In genomic region chr21:29144736-29145353, GRCh38 we compare ENCODE assay signal across 9 cellular contexts. TPM values are rescaled to one million over a fixed set of nuclear protein-coding genes. Genes with fewer than 3 reads are reported as not detected.
DNase-seq lines count a peak whose midpoint lies in the region; ATAC-seq, FAIRE-seq and TF ChIP-seq lines count a peak whose summit lies in the region.
"Had no signal": no experiment of that assay in that cellular context is flagged by ENCODE, and none has a peak within 500 bp of the region (broad histone marks: within the 10 kb centered on the region; RNA-seq: fewer than 3 reads in every experiment).

No MANE protein-coding gene starts in this region.

- POLR2A ChIA-PET in K562 (lab: Yijun Ruan, JAX) = interaction anchor here (2.0 kb wide), 1 partner anchor 10 kb away, joined by 6 read pairs; no protein-coding TSS in a partner anchor
- POLR2A ChIA-PET in activated CD4-positive, alpha-beta memory T cell treated with anti-CD3 and anti-CD28 coated beads, Interleukin-2, amount 10 ng/mL, durations not matched to agents 7 days and 5 days (lab: Charles Lee) = no interaction called here

- peak overlapping the region; percentile 83 for H3K27ac Mint-ChIP-seq in HFFc6
- H3K27ac Mint-ChIP-seq in activated CD4-positive, alpha-beta memory T cell treated with anti-CD3 and anti-CD28 coated beads, Interleukin-2, amount 10 ng/mL, durations not matched to agents 7 days and 5 days = no peak overlapping the region

- H3K4me3 Mint-ChIP-seq in HFFc6 = peak overlapping the region; percentile 60
- H3K4me3 Mint-ChIP-seq in activated CD4-positive, alpha-beta memory T cell treated with anti-CD3 and anti-CD28 coated beads, Interleukin-2, amount 10 ng/mL, durations not matched to agents 7 days and 5 days = no peak overlapping the region

- H3K9me3 Mint-ChIP-seq in HFFc6 = no peaks in the 10 kb centered on the region
- no peaks in the 10 kb centered on the region for H3K9me3 Mint-ChIP-seq in activated CD4-positive, alpha-beta memory T cell treated with anti-CD3 and anti-CD28 coated beads, Interleukin-2, amount 10 ng/mL, durations not matched to agents 7 days and 5 days

- in situ Hi-C loops in K562 (cut with MboI) = no loop called here

- H3K27ac ChIP-seq in K562 (ENCODE audit: extremely low read depth, low read depth, low read length) (no peak overlapping the region), thyroid gland (peak overlapping the region in 2 of 3 donors; percentile 12 to 34)

- intact Hi-C loops in K562 (cut with micrococcal nuclease) = no loop called here
- intact Hi-C loops in thyroid gland (cut with DNase I) = no loop called here

- H3K36me3 Mint-ChIP-seq in HFFc6 (ENCODE audit: low read depth) = no peaks in the 10 kb centered on the region
- H3K36me3 Mint-ChIP-seq in activated CD4-positive, alpha-beta memory T cell treated with anti-CD3 and anti-CD28 coated beads, Interleukin-2, amount 10 ng/mL, durations not matched to agents 7 days and 5 days (ENCODE audit: low read depth) = no peaks in the 10 kb centered on the region

- no peaks in the 10 kb centered on the region for H3K4me1 ChIP-seq in K562 (replicated peaks in 1 of 2; ENCODE audit: control insufficient read depth in 2 of 2, insufficient read depth in 2 of 2, low read length in 2 of 2)
- peaks cover 0 to 7% of the 10 kb centered on the region in 2 donors for H3K4me1 ChIP-seq in thyroid gland

- TF ChIP-seq RAD21 in K562 (CRISPR knock-in tag; conservative IDR thresholded peaks at IDR 0.05 in 1 of 2, IDR thresholded peaks at IDR 0.05 in 1 of 2) = no peak

- no peak overlapping the region for H3K4me3 ChIP-seq in K562
- no peak overlapping the region for H3K4me3 ChIP-seq in thyroid gland (replicated peaks in 1 of 3)

- H3K36me3 ChIP-seq in K562 (ENCODE audit: control insufficient read depth, insufficient read depth, low read length) (no peaks in the 10 kb centered on the region), thyroid gland (no peaks in the 10 kb centered on the region)

- H3K27me3 ChIP-seq in K562 (ENCODE audit: control insufficient read depth in 2 of 2, insufficient read depth in 2 of 2, low read length in 2 of 2) (peaks cover 6 to 14% of the 10 kb centered on the region in 2 experiments; a peak in 3 of 5 replicates), thyroid gland (no peaks in the 10 kb centered on the region)

- no TSS peak for BruUV-seq in K562 (replicated peaks; lab: Mats Ljungman, UMichigan)

- CTCF ChIA-PET in K562 (lab: Yijun Ruan, JAX; ENCODE audit: low intra/inter-chr PET ratio) = no interaction called here
- CTCF ChIA-PET in activated CD4-positive, alpha-beta memory T cell treated with anti-CD3 and anti-CD28 coated beads, Interleukin-2, amount 10 ng/mL, durations not matched to agents 7 days and 5 days (lab: Charles Lee) = no interaction called here

- no peak overlapping the region for H2AFZ ChIP-seq in K562 (ENCODE audit: low read depth, low read length)

- no peaks in the 10 kb centered on the region for H3K9me1 ChIP-seq in K562 (ENCODE audit: control insufficient read depth, insufficient read depth, low read length)

- H3K79me2 ChIP-seq in K562 (ENCODE audit: control insufficient read depth, insufficient read depth, low read length) = no peaks in the 10 kb centered on the region

- DNase-seq in HFFc6 = peak; percentile 21
- no peak for DNase-seq in K562 (ENCODE audit: extremely low read depth in 1 of 4, low spot score in 3 of 4)
- no peak for DNase-seq in thyroid gland
- no peak for DNase-seq in activated CD4-positive, alpha-beta memory T cell treated with anti-CD3 and anti-CD28 coated beads, Interleukin-2, amount 10 ng/mL, durations not matched to agents 7 days and 5 days
- no peak for DNase-seq in NCI-H345 treated with DMSO at 0.1 percent for 48 hours (lab: John Stamatoyannopoulos, UW; ENCODE audit: unreplicated experiment)
- DNase-seq in occipital lobe (lab: John Stamatoyannopoulos, UW) = no peak
- DNase-seq: NCI-H187 had no signal

- no peaks in the 10 kb centered on the region; the same call in 1 of the 2 replicates for H3K27me3 Mint-ChIP-seq in HFFc6 (ENCODE audit: insufficient read depth)
- H3K27me3 Mint-ChIP-seq in activated CD4-positive, alpha-beta memory T cell treated with anti-CD3 and anti-CD28 coated beads, Interleukin-2, amount 10 ng/mL, durations not matched to agents 7 days and 5 days = no peaks in the 10 kb centered on the region

- H3K4me2 ChIP-seq in K562 (ENCODE audit: insufficient read depth, low read length) = no peak overlapping the region

- no peaks in the 10 kb centered on the region for H4K20me1 ChIP-seq in K562 (replicated peaks; ENCODE audit: control insufficient read depth, insufficient read depth, low read length)

- no peak for FAIRE-seq in K562 (lab: Jason Lieb, UNC)
- peak; percentile 49 for FAIRE-seq in islet of Langerhans (lab: Jason Lieb, UNC)

- TF ChIP-seq CTCF in HFFc6 (IDR thresholded peaks at IDR 0.05) = no peak
- TF ChIP-seq CTCF in K562 (IDR thresholded peaks at IDR 0.05 in 2 of 3, conservative IDR thresholded peaks at IDR 0.05 in 1 of 3; ENCODE audit: insufficient read depth in 2 of 3, low read depth in 1 of 3, low read length in 3 of 3) = no peak
- no peak for TF ChIP-seq CTCF in thyroid gland (IDR thresholded peaks at IDR 0.05)

- WGBS in K562 (ENCODE audit: insufficient coverage, low coverage, missing lambda C conversion rate) = 23% methylated on average over 2 of the region's 2 CpGs
- WGBS in thyroid gland, 2 donors = 57 to 76% methylated on average over 2 of the region's 2 CpGs

- peaks cover 60% of the 10 kb centered on the region for H3K4me1 Mint-ChIP-seq in HFFc6 (ENCODE audit: low read depth)
- H3K4me1 Mint-ChIP-seq in activated CD4-positive, alpha-beta memory T cell treated with anti-CD3 and anti-CD28 coated beads, Interleukin-2, amount 10 ng/mL, durations not matched to agents 7 days and 5 days = peaks cover 12% of the 10 kb centered on the region

- no peak overlapping the region for H3K9ac ChIP-seq in K562 (ENCODE audit: insufficient read depth in 1 of 2, low read depth in 2 of 2, low read length in 2 of 2)

- ATAC-seq in K562 = no peak
- ATAC-seq in HG03469 (IDR thresholded peaks at IDR 0.05; ENCODE audit: unreplicated experiment) = no peak

- no peak for TF ChIP-seq EP300 in K562 (IDR thresholded peaks at IDR 0.05; ENCODE audit: low read length)

- TF ChIP-seq POLR2A in K562 (conservative IDR thresholded peaks at IDR 0.05) (no peak), thyroid gland (IDR thresholded peaks at IDR 0.05) (no peak)

- H3K9me3 ChIP-seq in K562 (replicated peaks; ENCODE audit: control insufficient read depth, insufficient read depth, low read depth, low read length) (no peaks in the 10 kb centered on the region), thyroid gland (no peaks in the 10 kb centered on the region)

TF ChIP-seq in K562, 482 proteins besides CTCF, POLR2A, EP300 and RAD21:
- TF ChIP-seq TFE3 (CRISPR knock-in tag; IDR thresholded peaks at IDR 0.05) (no peak), FOXP1 (CRISPR knock-in tag; IDR thresholded peaks at IDR 0.05) (no peak), CEBPG (CRISPR knock-in tag; IDR thresholded peaks at IDR 0.05) (no peak), CEBPG (tag; conservative IDR thresholded peaks at IDR 0.05 in 1 of 2, IDR thresholded peaks at IDR 0.05 in 1 of 2) (peak; percentile 27 to 61; a peak in 2 of 4 replicates), CEBPB (tag; IDR thresholded peaks at IDR 0.05) (0 out of 2 replicates have a peak, but pooled peaks have one; percentile 39), ZNF830 (CRISPR knock-in tag; IDR thresholded peaks at IDR 0.05) (no peak), CBFA2T3 (IDR thresholded peaks at IDR 0.05) (no peak), ELF1 (tag; IDR thresholded peaks at IDR 0.05) (no peak)
TF ChIP-seq in K562: peak in this region for 2.

RNA-seq across cellular contexts. Expression of gene MAP3K7CL, which starts 14.4 kb away (rescaled TPM):
- 10 to 100 TPM in 1 of 6 experiments, 1 to 10 TPM in 5; 6.2 to 11.4 (median 7.6) TPM for total RNA-seq in HFFc6 (2021; fragmentation: NEBNext Ultra II Directional; extraction: Animal tissue kit (Norgen Biotek cat#: 25700))
- 0.14 TPM in 1 of 2 replicates, not detected in the other for total RNA-seq in K562 (2011; cell fraction: chromatin; rRNA removed; ENCODE audit: low replicate concordance)
- total RNA-seq in K562 (2011; cell fraction: nucleolus; rRNA removed) = 0.50 TPM in 1 of 2 replicates, not detected in the other
- total RNA-seq in K562 (2011; cell fraction: nucleoplasm; rRNA removed) = not detected in 2 replicates
- total RNA-seq in K562 (2014; rRNA removed) (not detected in 2 replicates), K562 (2014; rRNA removed; fragmentation: Illumina TruSeq; extraction: Trizol) (not detected in 2 replicates), K562 (2015; rRNA removed; fragmentation: Illumina TruSeq; extraction: Trizol) (not detected in 2 replicates), K562 (2021) (0.13 TPM in 1 of 2 replicates, not detected in the other), thyroid gland (1 to 10 TPM; 4.1 to 8.0 (median 4.9) TPM), occipital lobe (1.6 TPM)
- polyA plus RNA-seq in K562 (2011; rRNA removed) (0.07 and 0.14 TPM in 2 replicates), K562 (2014; fragmentation: Illumina TruSeq; extraction: Trizol) (0.10 TPM in 1 of 2 replicates, not detected in the other), K562 (2014; fragmentation: Nextera tagmentation; extraction: Ambion mirVana) (under 1 TPM in 1 of 2 experiments, not detected in 1; 0.15 TPM), K562 (2014; rRNA removed) (0.13 TPM in 1 of 2 replicates, not detected in the other)
- polyA plus RNA-seq in K562 (2011; cell fraction: cytosol; rRNA removed) = 0.06 TPM in 1 of 2 replicates, not detected in the other
- 0.32 TPM in 1 of 2 replicates, not detected in the other for polyA plus RNA-seq in K562 (2011; cell fraction: nucleus; rRNA removed)
- polyA plus RNA-seq in K562 (2012) = 0.04 and 0.12 TPM in 2 replicates
- polyA minus RNA-seq in K562 (2011; rRNA and poly(A)+ RNA removed) = not detected in 2 replicates
- polyA minus RNA-seq in K562 (2011; cell fraction: cytosol; rRNA and poly(A)+ RNA removed) = not detected in 2 replicates
- not detected in 2 replicates for polyA minus RNA-seq in K562 (2011; cell fraction: nucleus; rRNA and poly(A)+ RNA removed)
- total RNA-seq in activated CD4-positive, alpha-beta memory T cell treated with anti-CD3 and anti-CD28 coated beads, Interleukin-2, amount 10 ng/mL, durations not matched to agents 7 days and 5 days = 1 to 10 TPM; 6.7 to 7.7 TPM
